In genomic region chr1:164885311-164885710, GRCh38 we compare ENCODE assay signal across 23 cellular contexts.
A peak's percentile ranks its signal among the peaks of the same experiment; 100 is the strongest.
DNase-seq lines count a peak whose midpoint lies in the region; ATAC-seq, FAIRE-seq and TF ChIP-seq lines count a peak whose summit lies in the region.
"Had no signal": no experiment of that assay in that cellular context is flagged by ENCODE, and none has a peak within 500 bp of the region (broad histone marks: within the 10 kb centered on the region; RNA-seq: fewer than 3 reads in every experiment).

No MANE protein-coding gene starts in this region.

- TF ChIP-seq POLR2A in H54 (IDR thresholded peaks at IDR 0.05; ENCODE audit: low read depth, low read length) = no peak

- no peaks in the 10 kb centered on the region for H3K9me2 ChIP-seq in PC-9 (ENCODE audit: insufficient read depth)

- H4K8ac ChIP-seq in trophoblast cell (ENCODE audit: low read depth, low read length) = no peak overlapping the region

- no peak overlapping the region for H3K23ac ChIP-seq in trophoblast cell (ENCODE audit: low read length)

- FAIRE-seq in H54 (lab: Jason Lieb, UNC) = no peak
- FAIRE-seq: A204.1, G401.6, GM12891, GM19239 had no signal

- peaks cover 17% of the 10 kb centered on the region; the same call in 1 of the 2 replicates for H3F3A ChIP-seq in PC-9 (ENCODE audit: insufficient read depth, low read depth)

- H3K27ac Mint-ChIP-seq in MCF 10A (ENCODE audit: low read depth, unreplicated experiment) = no peak overlapping the region
- H3K27ac Mint-ChIP-seq: CD14-positive monocyte; CD4-positive, alpha-beta memory T cell; CD4-positive, CD25-positive, alpha-beta regulatory T cell; CD8-positive, alpha-beta memory T cell had no signal

- no peaks in the 10 kb centered on the region for H3K4me1 Mint-ChIP-seq in activated T-cell treated with anti-CD3 and anti-CD28 coated beads, Interleukin-2, amount 50 U/mL, for 4 hours (ENCODE audit: low read depth)
- H3K4me1 Mint-ChIP-seq in MCF 10A (ENCODE audit: insufficient read depth, unreplicated experiment) = no peaks in the 10 kb centered on the region
- H3K4me1 Mint-ChIP-seq: CD14-positive monocyte; CD4-positive, alpha-beta memory T cell; CD4-positive, CD25-positive, alpha-beta regulatory T cell; CD8-positive, alpha-beta memory T cell had no signal

- H3K4me1 ChIP-seq in PC-9 (replicated peaks; ENCODE audit: insufficient read depth) (peaks cover 18% of the 10 kb centered on the region), trophoblast cell (ENCODE audit: control insufficient read depth in 1 of 2, insufficient read depth in 2 of 2, low read length in 2 of 2) (no peaks in the 10 kb centered on the region), left ventricle myocardium inferior (no peaks in the 10 kb centered on the region)
- H3K4me1 ChIP-seq: BE2C, BLaER1 had no signal

- H3K9me3 Mint-ChIP-seq in activated T-cell treated with anti-CD3 and anti-CD28 coated beads, Interleukin-2, amount 50 U/mL, for 4 hours = peaks cover 5% of the 10 kb centered on the region
- peaks cover 8% of the 10 kb centered on the region for H3K9me3 Mint-ChIP-seq in MCF 10A (ENCODE audit: unreplicated experiment)

- CTCF ChIA-PET in PC-9 (lab: Charles Lee) (no interaction called here), MCF 10A (lab: Yijun Ruan, JAX) (interaction anchor here (0.5 to 1.4 kb wide), 5 partner anchors 9 to 1356 kb away, joined by 3 to 5 read pairs (median 3); no protein-coding TSS in a partner anchor)

- H3K36me3 Mint-ChIP-seq in activated T-cell treated with anti-CD3 and anti-CD28 coated beads, Interleukin-2, amount 50 U/mL, for 4 hours (ENCODE audit: insufficient read depth) = no peaks in the 10 kb centered on the region
- H3K36me3 Mint-ChIP-seq in MCF 10A (ENCODE audit: insufficient read depth, unreplicated experiment) = no peaks in the 10 kb centered on the region
- H3K36me3 Mint-ChIP-seq: CD14-positive monocyte; CD4-positive, alpha-beta memory T cell; CD4-positive, CD25-positive, alpha-beta regulatory T cell; CD8-positive, alpha-beta memory T cell had no signal

- no peaks in the 10 kb centered on the region for H3K27me3 ChIP-seq in PC-9 (ENCODE audit: insufficient read depth, low read depth)
- H3K27me3 ChIP-seq in trophoblast cell (ENCODE audit: insufficient read depth, low read length) = no peaks in the 10 kb centered on the region
- no peaks in the 10 kb centered on the region for H3K27me3 ChIP-seq in left ventricle myocardium inferior (ENCODE audit: low read depth)
- H3K27me3 ChIP-seq: BE2C, BLaER1 had no signal

- H2AK5ac ChIP-seq in trophoblast cell (ENCODE audit: low read length) = no peak overlapping the region

- no peak overlapping the region for H3K4me3 Mint-ChIP-seq in activated T-cell treated with anti-CD3 and anti-CD28 coated beads, Interleukin-2, amount 50 U/mL, for 4 hours
- no peak overlapping the region for H3K4me3 Mint-ChIP-seq in MCF 10A (ENCODE audit: unreplicated experiment)
- H3K4me3 Mint-ChIP-seq: CD14-positive monocyte; CD4-positive, alpha-beta memory T cell; CD4-positive, CD25-positive, alpha-beta regulatory T cell; CD8-positive, alpha-beta memory T cell had no signal

- H3K18ac ChIP-seq in trophoblast cell (ENCODE audit: low read length) = no peak overlapping the region

- H3K79me1 ChIP-seq in trophoblast cell (ENCODE audit: low read length) = no peaks in the 10 kb centered on the region

- no peak overlapping the region for H3K14ac ChIP-seq in trophoblast cell (ENCODE audit: low read length)

- TF ChIP-seq CTCF in PC-9 (conservative IDR thresholded peaks at IDR 0.05) = no peak
- no peak for TF ChIP-seq CTCF in epithelial cell of esophagus (IDR thresholded peaks at IDR 0.05; ENCODE audit: insufficient read depth, low read depth, low read length, missing control alignments)
- no peak for TF ChIP-seq CTCF in left ventricle myocardium inferior (IDR thresholded peaks at IDR 0.05; ENCODE audit: borderline replicate concordance)
- no peak for TF ChIP-seq CTCF in MCF 10A (IDR thresholded peaks at IDR 0.05; ENCODE audit: unreplicated experiment)

- no peak overlapping the region for H2BK12ac ChIP-seq in trophoblast cell (ENCODE audit: low read length)

- no peaks in the 10 kb centered on the region for H3K27me3 Mint-ChIP-seq in activated T-cell treated with anti-CD3 and anti-CD28 coated beads, Interleukin-2, amount 50 U/mL, for 4 hours (ENCODE audit: low read depth)
- no peaks in the 10 kb centered on the region for H3K27me3 Mint-ChIP-seq in MCF 10A (ENCODE audit: insufficient read depth, unreplicated experiment)
- H3K27me3 Mint-ChIP-seq: CD4-positive, alpha-beta memory T cell; CD4-positive, CD25-positive, alpha-beta regulatory T cell had no signal

- no peak overlapping the region for H3K9ac ChIP-seq in trophoblast cell (ENCODE audit: low read length)
- H3K9ac ChIP-seq: BLaER1 had no signal

- H3K4ac ChIP-seq in trophoblast cell (ENCODE audit: low read depth, low read length) = no peak overlapping the region

- H3K36me3 ChIP-seq in PC-9 (ENCODE audit: low read depth) (no peaks in the 10 kb centered on the region), trophoblast cell (ENCODE audit: control insufficient read depth in 1 of 2, insufficient read depth in 2 of 2, low read length in 2 of 2) (no peaks in the 10 kb centered on the region), left ventricle myocardium inferior (no peaks in the 10 kb centered on the region)
- H3K36me3 ChIP-seq: BE2C, BLaER1 had no signal

- no peak for DNase-seq in PC-9
- DNase-seq in epithelial cell of esophagus (ENCODE audit: low read depth) = peak; percentile 42
- DNase-seq in trophoblast cell = peak; percentile 28 to 62
- no peak for DNase-seq in left ventricle myocardium inferior
- DNase-seq in activated T-cell treated with anti-CD3 and anti-CD28 coated beads, Interleukin-2, amount 50 U/mL, for 4 hours = no peak
- no peak for DNase-seq in MCF 10A (ENCODE audit: unreplicated experiment)
- no peak for DNase-seq in H54 (ENCODE audit: insufficient read length, low spot score)
- DNase-seq: 8988T; ACHN; BE2C; C1 segment of cervical spinal cord; CD4-positive, alpha-beta memory T cell; CD4-positive, CD25-positive, alpha-beta regulatory T cell; CD8-positive, alpha-beta memory T cell; COR-L47; DMS79 treated with DMSO at 0.1 percent for 48 hours; GF-D8 had no signal

- H4K12ac ChIP-seq in trophoblast cell (ENCODE audit: low read depth, low read length) = no peak overlapping the region

- H3K4me2 ChIP-seq in PC-9 (no peak overlapping the region), trophoblast cell (ENCODE audit: low read length) (no peak overlapping the region)
- H3K4me2 ChIP-seq: BLaER1 had no signal

- no peak overlapping the region for H4K91ac ChIP-seq in trophoblast cell (ENCODE audit: low read depth, low read length)

- H4K20me1 ChIP-seq in PC-9 (ENCODE audit: insufficient read depth) = no peaks in the 10 kb centered on the region
- H4K20me1 ChIP-seq: BLaER1 had no signal

- no CpG with 5 or more reads among the region's 4 CpGs for WGBS in trophoblast cell (ENCODE audit: extremely low coverage, insufficient coverage, insufficient read length)

- H3K27ac ChIP-seq in PC-9 = peak overlapping the region; percentile 57; the same call in 1 of the 2 replicates
- no peak overlapping the region for H3K27ac ChIP-seq in trophoblast cell (ENCODE audit: low read depth, low read length)
- H3K27ac ChIP-seq in left ventricle myocardium inferior (replicated peaks) = no peak overlapping the region
- H3K27ac ChIP-seq: BLaER1 had no signal

- H3K4me3 ChIP-seq in PC-9 = no peak overlapping the region
- no peak overlapping the region for H3K4me3 ChIP-seq in epithelial cell of esophagus (ENCODE audit: low read length)
- no peak overlapping the region for H3K4me3 ChIP-seq in trophoblast cell (ENCODE audit: low read depth, low read length)
- no peak overlapping the region for H3K4me3 ChIP-seq in left ventricle myocardium inferior
- H3K4me3 ChIP-seq: BLaER1 had no signal

- no peaks in the 10 kb centered on the region for H3K79me2 ChIP-seq in PC-9 (ENCODE audit: low read depth)
- H3K79me2 ChIP-seq in trophoblast cell (ENCODE audit: control insufficient read depth, insufficient read depth, low read length, poor library complexity) = no peaks in the 10 kb centered on the region

- H2AFZ ChIP-seq in PC-9 (no peak overlapping the region), trophoblast cell (ENCODE audit: insufficient read depth, low read length, poor library complexity) (no peak overlapping the region)

- H3K9me3 ChIP-seq in PC-9 (ENCODE audit: insufficient read depth, low read depth) (no peaks in the 10 kb centered on the region; the same call in 1 of the 2 replicates), trophoblast cell (ENCODE audit: insufficient read depth, low read depth, low read length) (no peaks in the 10 kb centered on the region), left ventricle myocardium inferior (replicated peaks) (no peaks in the 10 kb centered on the region)
- H3K9me3 ChIP-seq: BE2C, BLaER1 had no signal

- POLR2A ChIA-PET in PC-9 (lab: Charles Lee; ENCODE audit: unreplicated experiment) = no interaction called here
- POLR2A ChIA-PET in MCF 10A (lab: Yijun Ruan, JAX) = interaction anchor here (0.9 to 1.0 kb wide), 2 partner anchors 10 to 14 kb away, joined by 3 read pairs; no protein-coding TSS in a partner anchor

- H2BK120ac ChIP-seq in trophoblast cell (ENCODE audit: insufficient read depth, low read length, poor library complexity) = no peak overlapping the region

- BruUV-seq in PC-9 (replicated peaks; lab: Mats Ljungman, UMichigan) (no TSS peak), MCF 10A (replicated peaks; lab: Mats Ljungman, UMichigan) (no TSS peak)

- H2BK5ac ChIP-seq in trophoblast cell (ENCODE audit: low read depth, low read length, poor library complexity) = no peak overlapping the region

- intact Hi-C loops in PC-9 (cut with micrococcal nuclease; ENCODE audit: unreplicated experiment) (no loop called here), left ventricle myocardium inferior (cut with micrococcal nuclease) (no loop called here), MCF 10A (cut with micrococcal nuclease) (no loop called here)

- no peak for ATAC-seq in activated T-cell treated with anti-CD3 and anti-CD28 coated beads, Interleukin-2, amount 50 U/mL, for 4 hours

Comparison
In these comparisons a context has a peak if more than half of its experiments do, and no peak if none do; other contexts are left out.
1. DNase-seq: peak in epithelial cell of esophagus (single experiment) and trophoblast cell (2 of 2); none in PC-9 (0 of 2), left ventricle myocardium inferior (single experiment), activated T-cell treated with anti-CD3 and anti-CD28 coated beads, Interleukin-2, amount 50 U/mL, for 4 hours (single experiment), MCF 10A (single experiment) and H54 (single experiment).